In the genomic region with DNA sequence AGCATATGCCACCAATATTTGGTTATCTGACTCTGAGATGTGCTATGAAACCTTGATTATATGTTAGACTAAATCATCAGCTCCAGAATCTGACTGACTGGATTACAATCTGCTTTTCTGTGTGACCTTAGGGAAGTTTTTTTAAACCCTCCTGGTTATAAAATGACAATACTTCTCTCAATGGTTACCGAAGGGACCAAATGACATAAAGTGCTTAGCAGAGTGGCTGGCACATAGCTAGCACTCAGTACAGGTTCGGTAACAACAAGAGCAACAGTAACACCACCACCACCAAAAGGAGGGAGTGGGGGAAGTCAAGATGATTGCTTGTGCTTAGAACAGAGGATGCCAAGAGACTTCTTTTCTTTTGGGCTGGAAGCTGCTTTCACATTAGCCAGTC, we compare ENCODE assay signal across 22 cellular contexts.
"Had no signal": no experiment of that assay in that cellular context is flagged by ENCODE, and none has a peak within 500 bp of the region (broad histone marks: within the 10 kb centered on the region; RNA-seq: fewer than 3 reads in every experiment).

No MANE protein-coding gene starts in this region.

- H3K36me3 ChIP-seq: brain microvascular endothelial cell, esophagus muscularis mucosa, heart left ventricle, neutrophil, right lobe of liver, thoracic aorta had no signal

- ATAC-seq: stimulated activated naive CD8-positive, alpha-beta T cell treated with anti-CD3 and anti-CD28 coated beads, Interleukin-15, Interleukin-2, amounts not matched to agents 100 U/mL and 50 U/mL, for 24 hours had no signal

- H3K27ac ChIP-seq: brain microvascular endothelial cell, esophagus muscularis mucosa, neutrophil, right lobe of liver, thoracic aorta had no signal

- H3K4me3 ChIP-seq: esophagus muscularis mucosa, heart left ventricle, right lobe of liver, thoracic aorta had no signal

- H3K27me3 ChIP-seq: brain microvascular endothelial cell, esophagus muscularis mucosa, foreskin keratinocyte, heart left ventricle, neutrophil, right lobe of liver had no signal

- H3K9me3 ChIP-seq: esophagus muscularis mucosa, neutrophil, right lobe of liver, thoracic aorta had no signal

- DNase-seq: activated CD4-positive, alpha-beta memory T cell treated with anti-CD3 and anti-CD28 coated beads for 36 hours; activated CD4-positive, alpha-beta T cell treated with anti-CD3 and anti-CD28 coated beads, Interleukin-2, amount 10 ng/mL, durations not matched to agents 24 days and 14 days; activated CD4-positive, CD25-positive, alpha-beta regulatory T cell treated with anti-CD3 and anti-CD28 coated beads, Interleukin-2, amount 50 U/mL, for 72 hours; activated CD8-positive, alpha-beta memory T cell treated with anti-CD3 and anti-CD28 coated beads, Interleukin-2, amount 50 U/mL, for 4 hours; activated gamma-delta T cell; activated naive CD4-positive, alpha-beta T cell treated with anti-CD3 and anti-CD28 coated beads, Interleukin-2, amount 10 ng/mL, durations not matched to agents 7 days and 5 days; activated naive CD8-positive, alpha-beta T cell treated with anti-CD3 and anti-CD28 coated beads, Interleukin-2, amount 10 ng/mL, durations not matched to agents 7 days and 5 days; activated T-cell treated with anti-CD3 and anti-CD28 coated beads, Interleukin-2, amount 50 U/mL, for 1 hour; amniotic stem cell; central memory CD4-positive, alpha-beta T cell; endodermal cell; heart left ventricle; right lobe of liver; stimulated activated CD4-positive, alpha-beta T cell treated with anti-CD3 and anti-CD28 coated beads, Interleukin-12 subunit alpha, Interleukin-12 subunit beta, amount 100 ng/mL, for 4 hours; stimulated activated CD4-positive, alpha-beta T cell treated with anti-CD3 and anti-CD28 coated beads, Interleukin-4, amount 100 ng/mL, for 1 hour; stimulated activated naive CD8-positive, alpha-beta T cell treated with anti-CD3 and anti-CD28 coated beads, Interleukin-15, Interleukin-2, amounts not matched to agents 100 U/mL and 50 U/mL, for 24 hours; T-helper 9 cell had no signal
